ENCODE assay signal across 12 cellular contexts in the genomic region with DNA sequence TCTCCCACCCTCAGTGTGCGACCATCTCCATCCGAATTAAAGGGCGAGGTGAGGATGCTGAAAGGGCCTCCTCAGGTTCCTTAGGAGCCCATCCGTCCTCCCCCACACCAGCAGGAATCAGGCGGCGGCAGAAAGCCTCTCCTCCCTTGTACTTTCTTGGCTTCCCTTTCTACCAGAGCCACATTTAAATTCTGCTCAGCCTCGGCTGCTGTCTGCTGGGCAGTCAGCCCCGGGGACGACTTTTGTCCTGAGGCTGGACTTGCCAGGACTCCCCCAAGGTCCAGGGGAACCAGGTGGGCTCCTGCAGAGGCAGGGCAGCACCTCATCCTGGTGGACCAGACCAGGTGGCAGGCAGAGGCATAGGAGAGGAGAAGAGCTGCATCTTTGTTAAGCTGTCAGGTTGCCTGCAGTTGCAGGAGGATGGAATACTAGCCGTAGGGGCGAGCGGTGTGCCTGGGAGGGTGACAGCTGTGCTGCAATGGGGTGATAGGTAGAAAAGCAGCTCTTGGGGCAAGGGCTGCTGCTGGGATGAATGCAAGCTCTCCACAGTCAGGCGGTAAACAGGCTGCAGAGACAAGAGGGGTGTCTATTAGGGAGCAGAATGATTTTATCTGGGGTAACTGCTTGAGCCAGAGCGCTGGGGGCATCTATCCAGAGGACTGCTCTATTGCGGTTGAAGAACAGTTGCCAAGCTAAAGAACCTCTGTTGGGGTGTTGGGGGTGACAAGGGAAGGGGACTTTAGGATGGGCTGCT. TPM values are rescaled to one million over a fixed set of nuclear protein-coding genes. Genes with fewer than 3 reads are reported as not detected.
DNase-seq lines count a peak whose midpoint lies in the region; ATAC-seq and TF ChIP-seq lines count a peak whose summit lies in the region.
"Had no signal": no experiment of that assay in that cellular context is flagged by ENCODE, and none has a peak within 500 bp of the region (broad histone marks: within the 10 kb centered on the region; RNA-seq: fewer than 3 reads in every experiment).

No MANE protein-coding gene starts in this region.

- H3K36me3 Mint-ChIP-seq in activated naive CD8-positive, alpha-beta T cell treated with anti-CD3 and anti-CD28 coated beads, Interleukin-2, amount 10 ng/mL, durations not matched to agents 7 days and 5 days, result peaks cover 12% of the 10 kb centered on the region
- H3K36me3 Mint-ChIP-seq in activated naive CD8-positive, alpha-beta T cell treated with anti-CD3 and anti-CD28 coated beads for 36 hours, result no peaks in the 10 kb centered on the region
- H3K36me3 Mint-ChIP-seq in glutamatergic neuron (ENCODE audit: unreplicated experiment), result peaks cover 3% of the 10 kb centered on the region
- H3K36me3 Mint-ChIP-seq in activated CD4-positive, alpha-beta T cell treated with anti-CD3 and anti-CD28 coated beads, Interleukin-2, amount 10 ng/mL, durations not matched to agents 24 days and 14 days (ENCODE audit: low read depth), result peaks cover 24% of the 10 kb centered on the region

- no peak for ATAC-seq in activated naive CD8-positive, alpha-beta T cell treated with anti-CD3 and anti-CD28 coated beads, Interleukin-2, amount 10 ng/mL, durations not matched to agents 7 days and 5 days (ENCODE audit: low read depth)
- no peak for ATAC-seq in GM21528 (IDR thresholded peaks at IDR 0.05; ENCODE audit: low FRiP score, unreplicated experiment)

- WGBS in neuronal stem cell (ENCODE audit: extremely low coverage in 2 of 2, insufficient read length in 2 of 2, insufficient replicate concordance in 1 of 2), 2 donors, result no CpG with 5 or more reads among the region's 15 CpGs

- peaks cover 6% of the 10 kb centered on the region for H3K79me1 ChIP-seq in neuronal stem cell (ENCODE audit: low read depth, low read length)

- no peak overlapping the region for H3K4me3 Mint-ChIP-seq in activated naive CD8-positive, alpha-beta T cell treated with anti-CD3 and anti-CD28 coated beads, Interleukin-2, amount 10 ng/mL, durations not matched to agents 7 days and 5 days
- no peak overlapping the region for H3K4me3 Mint-ChIP-seq in activated naive CD8-positive, alpha-beta T cell treated with anti-CD3 and anti-CD28 coated beads for 36 hours
- peak overlapping the region; percentile 58 for H3K4me3 Mint-ChIP-seq in glutamatergic neuron (ENCODE audit: unreplicated experiment)
- no peak overlapping the region for H3K4me3 Mint-ChIP-seq in activated CD4-positive, alpha-beta T cell treated with anti-CD3 and anti-CD28 coated beads, Interleukin-2, amount 10 ng/mL, durations not matched to agents 24 days and 14 days

- no peaks in the 10 kb centered on the region for H3K27me3 ChIP-seq in neuronal stem cell (ENCODE audit: control insufficient read depth in 3 of 3, insufficient read depth in 3 of 3, low read depth in 1 of 3, low read length in 3 of 3)
- H3K27me3 ChIP-seq in vagina, result no peaks in the 10 kb centered on the region

- TF ChIP-seq CTCF in glutamatergic neuron (IDR thresholded peaks at IDR 0.05; ENCODE audit: partially characterized antibody, unreplicated experiment), result no peak
- no peak for TF ChIP-seq CTCF in vagina (IDR thresholded peaks at IDR 0.05)

- H3K36me3 ChIP-seq in neuronal stem cell (replicated peaks in 1 of 2; ENCODE audit: control insufficient read depth in 2 of 2, insufficient read depth in 2 of 2, low read length in 2 of 2) (peaks cover 15 to 73% of the 10 kb centered on the region in 2 donors), vagina (peaks cover 0 to 10% of the 10 kb centered on the region in 2 donors)

- H2AK5ac ChIP-seq in neuronal stem cell (ENCODE audit: low read depth, low read length), result peak overlapping the region; percentile 48

- peak overlapping the region; percentile 19 for H2BK15ac ChIP-seq in neuronal stem cell (ENCODE audit: low read length)

- H3K18ac ChIP-seq in neuronal stem cell (ENCODE audit: low read length), result peak overlapping the region; percentile 86

- H3K4me1 ChIP-seq in neuronal stem cell (ENCODE audit: control insufficient read depth in 2 of 2, insufficient read depth in 1 of 2, low read depth in 1 of 2, low read length in 2 of 2) (peaks cover 22 to 27% of the 10 kb centered on the region in 2 donors), vagina (peaks cover 60% of the 10 kb centered on the region)

- peak overlapping the region; percentile 37 for H3K27ac Mint-ChIP-seq in activated naive CD8-positive, alpha-beta T cell treated with anti-CD3 and anti-CD28 coated beads, Interleukin-2, amount 10 ng/mL, durations not matched to agents 7 days and 5 days
- no peak overlapping the region for H3K27ac Mint-ChIP-seq in activated naive CD8-positive, alpha-beta T cell treated with anti-CD3 and anti-CD28 coated beads for 36 hours
- H3K27ac Mint-ChIP-seq in glutamatergic neuron (ENCODE audit: unreplicated experiment), result peak overlapping the region; percentile 91
- H3K27ac Mint-ChIP-seq in activated CD4-positive, alpha-beta T cell treated with anti-CD3 and anti-CD28 coated beads, Interleukin-2, amount 10 ng/mL, durations not matched to agents 24 days and 14 days, result no peak overlapping the region

- no peak overlapping the region for H3K4ac ChIP-seq in neuronal stem cell (ENCODE audit: low read length)

- no peaks in the 10 kb centered on the region for H3K27me3 Mint-ChIP-seq in activated naive CD8-positive, alpha-beta T cell treated with anti-CD3 and anti-CD28 coated beads, Interleukin-2, amount 10 ng/mL, durations not matched to agents 7 days and 5 days
- H3K27me3 Mint-ChIP-seq in activated naive CD8-positive, alpha-beta T cell treated with anti-CD3 and anti-CD28 coated beads for 36 hours, result no peaks in the 10 kb centered on the region
- H3K27me3 Mint-ChIP-seq in glutamatergic neuron (ENCODE audit: unreplicated experiment), result peaks cover 26% of the 10 kb centered on the region
- H3K27me3 Mint-ChIP-seq in activated CD4-positive, alpha-beta T cell treated with anti-CD3 and anti-CD28 coated beads, Interleukin-2, amount 10 ng/mL, durations not matched to agents 24 days and 14 days, result no peaks in the 10 kb centered on the region

- no peak for TF ChIP-seq POLR2A in vagina (IDR thresholded peaks at IDR 0.05)

- H3K4me1 Mint-ChIP-seq in activated naive CD8-positive, alpha-beta T cell treated with anti-CD3 and anti-CD28 coated beads, Interleukin-2, amount 10 ng/mL, durations not matched to agents 7 days and 5 days, result peaks cover 20% of the 10 kb centered on the region
- peaks cover 10% of the 10 kb centered on the region for H3K4me1 Mint-ChIP-seq in activated naive CD8-positive, alpha-beta T cell treated with anti-CD3 and anti-CD28 coated beads for 36 hours
- H3K4me1 Mint-ChIP-seq in glutamatergic neuron (ENCODE audit: low read depth, unreplicated experiment), result peaks cover 41% of the 10 kb centered on the region
- peaks cover 17% of the 10 kb centered on the region for H3K4me1 Mint-ChIP-seq in activated CD4-positive, alpha-beta T cell treated with anti-CD3 and anti-CD28 coated beads, Interleukin-2, amount 10 ng/mL, durations not matched to agents 24 days and 14 days

- no peak overlapping the region for H2BK120ac ChIP-seq in neuronal stem cell (ENCODE audit: low read depth, low read length)

- peak overlapping the region; percentile 49 for H3K23ac ChIP-seq in neuronal stem cell (ENCODE audit: low read depth, low read length, poor library complexity)

- H3K14ac ChIP-seq in neuronal stem cell (ENCODE audit: low read length), result no peak overlapping the region

- H4K91ac ChIP-seq in neuronal stem cell (ENCODE audit: low read depth, low read length, poor library complexity), result no peak overlapping the region

- peak overlapping the region; percentile 39 for H3K27ac ChIP-seq in neuronal stem cell (replicated peaks; ENCODE audit: low read length)
- H3K27ac ChIP-seq in vagina, result peak overlapping the region; percentile 99

- no peak overlapping the region for H4K8ac ChIP-seq in neuronal stem cell (ENCODE audit: low read depth, low read length)

- H3K9me3 ChIP-seq in neuronal stem cell (replicated peaks in 1 of 2; ENCODE audit: control insufficient read depth in 2 of 2, insufficient read depth in 1 of 2, low read depth in 1 of 2, low read length in 2 of 2), result no peaks in the 10 kb centered on the region
- H3K9me3 ChIP-seq in vagina, result no peaks in the 10 kb centered on the region
- H3K9me3 ChIP-seq: thoracic aorta had no signal

- H3K9ac ChIP-seq in neuronal stem cell (ENCODE audit: low read depth, low read length, poor library complexity), result peak overlapping the region; percentile 26

- intact Hi-C loops in vagina (cut with DNase I), result no loop called here
- intact Hi-C loops in activated CD4-positive, alpha-beta T cell treated with anti-CD3 and anti-CD28 coated beads, Interleukin-2, amount 10 ng/mL, durations not matched to agents 24 days and 14 days (cut with micrococcal nuclease), result no loop called here

- POLR2A ChIA-PET in activated naive CD8-positive, alpha-beta T cell treated with anti-CD3 and anti-CD28 coated beads, Interleukin-2, amount 10 ng/mL, durations not matched to agents 7 days and 5 days (lab: Charles Lee), result no interaction called here

- H3K4me2 ChIP-seq in neuronal stem cell (ENCODE audit: insufficient read depth, low read length, poor library complexity, severe bottlenecking), result peak overlapping the region; percentile 30

- H3K9me3 Mint-ChIP-seq in activated naive CD8-positive, alpha-beta T cell treated with anti-CD3 and anti-CD28 coated beads, Interleukin-2, amount 10 ng/mL, durations not matched to agents 7 days and 5 days, result no peaks in the 10 kb centered on the region
- no peaks in the 10 kb centered on the region for H3K9me3 Mint-ChIP-seq in activated naive CD8-positive, alpha-beta T cell treated with anti-CD3 and anti-CD28 coated beads for 36 hours
- H3K9me3 Mint-ChIP-seq in glutamatergic neuron (ENCODE audit: unreplicated experiment), result peaks cover 27% of the 10 kb centered on the region
- H3K9me3 Mint-ChIP-seq in activated CD4-positive, alpha-beta T cell treated with anti-CD3 and anti-CD28 coated beads, Interleukin-2, amount 10 ng/mL, durations not matched to agents 24 days and 14 days, result no peaks in the 10 kb centered on the region
- H3K9me3 Mint-ChIP-seq: activated T-helper 2 cell treated with anti-CD3 and anti-CD28 coated beads, Interferon-gamma antibody, Interleukin-2, Interleukin-4, amounts not matched to agents 10 μg/mL and 5 μg/mL and 100 μg/mL, durations not matched to agents 14 hours and 24 hours and 36 hours; H9 had no signal

- no peak overlapping the region for H2BK5ac ChIP-seq in neuronal stem cell (ENCODE audit: low read length)

- H3K4me3 ChIP-seq in neuronal stem cell (ENCODE audit: low read length in 2 of 2), result no peak overlapping the region
- peak overlapping the region in 1 of 2 donors; percentile 20 for H3K4me3 ChIP-seq in vagina

- no peak for DNase-seq in activated naive CD8-positive, alpha-beta T cell treated with anti-CD3 and anti-CD28 coated beads, Interleukin-2, amount 10 ng/mL, durations not matched to agents 7 days and 5 days
- DNase-seq in activated naive CD8-positive, alpha-beta T cell treated with anti-CD3 and anti-CD28 coated beads for 36 hours, result no peak
- DNase-seq in glutamatergic neuron (no peak), neuronal stem cell (ENCODE audit: low spot score) (no peak), vagina (ENCODE audit: extremely low spot score in 2 of 2) (no peak)
- no peak for DNase-seq in activated CD4-positive, alpha-beta T cell treated with anti-CD3 and anti-CD28 coated beads, Interleukin-2, amount 10 ng/mL, durations not matched to agents 24 days and 14 days
- no peak for DNase-seq in stimulated activated CD4-positive, alpha-beta T cell treated with anti-CD3 and anti-CD28 coated beads, Interleukin-4, amount 100 ng/mL, for 24 hours
- DNase-seq: GDM1 had no signal

- no peak overlapping the region for H2AFZ ChIP-seq in neuronal stem cell (ENCODE audit: low read length)

- H2BK12ac ChIP-seq in neuronal stem cell (ENCODE audit: low read length), result no peak overlapping the region

RNA-seq across cellular contexts. Expression of gene WASF2, which starts 46.2 kb away (rescaled TPM):
- total RNA-seq in activated naive CD8-positive, alpha-beta T cell treated with anti-CD3 and anti-CD28 coated beads, Interleukin-2, amount 10 ng/mL, durations not matched to agents 7 days and 5 days, result 100 to 1,000 TPM; 139 to 148 TPM
- 100 to 1,000 TPM; 103 TPM for total RNA-seq in activated naive CD8-positive, alpha-beta T cell treated with anti-CD3 and anti-CD28 coated beads for 36 hours
- total RNA-seq in glutamatergic neuron (ENCODE audit: unreplicated experiment), result 47.0 TPM
- polyA plus RNA-seq in neuronal stem cell (2013, experiment 1 of 2), result 44.1 TPM
- 45.8 TPM for polyA plus RNA-seq in neuronal stem cell (2013, experiment 2 of 2)
- total RNA-seq in vagina, result 58.9 TPM
- 109 TPM in 2 replicates for total RNA-seq in activated CD4-positive, alpha-beta T cell treated with anti-CD3 and anti-CD28 coated beads, Interleukin-2, amount 10 ng/mL, durations not matched to agents 24 days and 14 days

Comparison
In these comparisons a context has a peak if more than half of its experiments do, and no peak if none do; other contexts are left out.
1. H3K27ac Mint-ChIP-seq: peak in activated naive CD8-positive, alpha-beta T cell treated with anti-CD3 and anti-CD28 coated beads, Interleukin-2, amount 10 ng/mL, durations not matched to agents 7 days and 5 days (single experiment) and glutamatergic neuron (single experiment); none in activated naive CD8-positive, alpha-beta T cell treated with anti-CD3 and anti-CD28 coated beads for 36 hours (single experiment) and activated CD4-positive, alpha-beta T cell treated with anti-CD3 and anti-CD28 coated beads, Interleukin-2, amount 10 ng/mL, durations not matched to agents 24 days and 14 days (single experiment).